Comparison of ENCODE assay signal across 11 cellular contexts in the genomic region with DNA sequence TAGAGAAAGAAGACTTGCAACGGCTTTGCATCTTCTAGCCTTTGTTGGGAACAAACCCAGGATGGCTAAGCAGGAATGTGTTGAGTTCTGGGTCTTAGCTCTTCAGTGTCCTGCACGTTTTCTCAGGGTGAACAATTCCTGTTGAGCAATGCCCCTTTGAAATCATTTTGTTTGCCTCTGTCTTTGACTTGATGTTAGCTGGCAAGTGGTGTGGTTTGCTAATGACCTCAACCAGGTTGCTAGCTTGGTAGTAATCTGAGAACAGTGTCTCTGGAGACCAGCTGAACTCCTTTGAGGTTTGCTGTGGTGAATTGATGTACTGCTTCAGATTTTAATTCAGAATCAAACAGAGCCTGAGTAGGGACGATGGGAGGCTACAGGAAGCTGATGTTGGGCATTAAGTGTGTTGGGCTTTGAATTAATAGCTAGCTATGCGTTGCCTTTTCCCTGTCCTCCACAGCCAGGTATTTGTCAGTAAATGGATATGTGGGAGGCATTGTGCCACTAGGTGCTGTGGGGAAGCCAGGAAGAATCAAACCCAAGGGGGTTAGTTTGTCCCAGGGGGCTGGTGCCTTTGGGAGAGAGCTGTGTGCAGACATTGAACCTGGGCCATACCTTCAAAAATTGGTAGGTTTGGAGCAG. TPM values are rescaled to one million over a fixed set of nuclear protein-coding genes. Genes with fewer than 3 reads are reported as not detected.
DNase-seq lines count a peak whose midpoint lies in the region; ATAC-seq, FAIRE-seq and TF ChIP-seq lines count a peak whose summit lies in the region.
"Had no signal": no experiment of that assay in that cellular context is flagged by ENCODE, and none has a peak within 500 bp of the region (broad histone marks: within the 10 kb centered on the region; RNA-seq: fewer than 3 reads in every experiment).

No MANE protein-coding gene starts in this region.

- H3K27ac Mint-ChIP-seq in astrocyte (ENCODE audit: unreplicated experiment), result no peak overlapping the region
- H3K27ac Mint-ChIP-seq in stimulated activated naive CD8-positive, alpha-beta T cell treated with anti-CD3 and anti-CD28 coated beads, Interleukin-15, amount 100 ng/mL, for 72 hours, result no peak overlapping the region
- H3K27ac Mint-ChIP-seq: naive thymus-derived CD8-positive, alpha-beta T cell had no signal

- H3K27me3 Mint-ChIP-seq in astrocyte (ENCODE audit: low read depth, unreplicated experiment), result peaks cover 8% of the 10 kb centered on the region
- peaks cover 27% of the 10 kb centered on the region for H3K27me3 Mint-ChIP-seq in stimulated activated naive CD8-positive, alpha-beta T cell treated with anti-CD3 and anti-CD28 coated beads, Interleukin-15, amount 100 ng/mL, for 72 hours

- H3K79me2 ChIP-seq in Loucy (ENCODE audit: insufficient read depth, low read length), result no peaks in the 10 kb centered on the region
- H3K79me2 ChIP-seq in astrocyte (ENCODE audit: insufficient read depth, low read length), result no peaks in the 10 kb centered on the region

- no peaks in the 10 kb centered on the region for H3F3A ChIP-seq in Loucy (ENCODE audit: low read depth)

- H2AFZ ChIP-seq in Loucy (ENCODE audit: low read length) (no peak overlapping the region), astrocyte (ENCODE audit: low read depth, low read length) (no peak overlapping the region)

- no peaks in the 10 kb centered on the region for H3K9me2 ChIP-seq in Loucy (replicated peaks; ENCODE audit: low read depth, low read length)

- peak; percentile 59 for DNase-seq in EL
- peak; percentile 81 for DNase-seq in astrocyte (ENCODE audit: low read depth)
- peak; percentile 90 for DNase-seq in myocyte (ENCODE audit: low read depth)
- no peak for DNase-seq in GM10248 (ENCODE audit: extremely low spot score)
- no peak for DNase-seq in stimulated activated naive CD8-positive, alpha-beta T cell treated with anti-CD3 and anti-CD28 coated beads, Interleukin-15, amount 100 ng/mL, for 72 hours
- DNase-seq: naive thymus-derived CD8-positive, alpha-beta T cell had no signal

- H3K4me1 ChIP-seq in Loucy (ENCODE audit: insufficient read depth, low read length, poor library complexity, severe bottlenecking), result peaks cover 14% of the 10 kb centered on the region
- peaks cover 3% of the 10 kb centered on the region for H3K4me1 ChIP-seq in astrocyte (ENCODE audit: insufficient read depth, low read length)

- no peak for FAIRE-seq in astrocyte (lab: Jason Lieb, UNC)
- FAIRE-seq: endothelial cell of umbilical vein had no signal

- CTCF ChIA-PET in GM10248 (lab: Yijun Ruan, JAX), result interaction anchor here (1.1 to 2.0 kb wide), 8 partner anchors 8 to 194 kb away, joined by 3 to 7 read pairs (median 3); no protein-coding TSS in a partner anchor

- no peak overlapping the region for H3K4me3 ChIP-seq in Loucy (ENCODE audit: low read length, poor library complexity, severe bottlenecking)
- H3K4me3 ChIP-seq in astrocyte (ENCODE audit: insufficient read depth, low read depth, low read length), result no peak overlapping the region

- H3K4me3 Mint-ChIP-seq in astrocyte (ENCODE audit: unreplicated experiment), result no peak overlapping the region
- H3K4me3 Mint-ChIP-seq in stimulated activated naive CD8-positive, alpha-beta T cell treated with anti-CD3 and anti-CD28 coated beads, Interleukin-15, amount 100 ng/mL, for 72 hours, result no peak overlapping the region
- H3K4me3 Mint-ChIP-seq: naive thymus-derived CD8-positive, alpha-beta T cell had no signal

- H3K27ac ChIP-seq in astrocyte (ENCODE audit: low read depth, low read length), result no peak overlapping the region
- H3K27ac ChIP-seq: KMS-11 had no signal

- H3K4me2 ChIP-seq in Loucy (ENCODE audit: low read depth, low read length, poor library complexity, severe bottlenecking) (peak overlapping the region; percentile 3), astrocyte (ENCODE audit: low read length) (peak overlapping the region; percentile 5)
- H3K4me2 ChIP-seq: KMS-11 had no signal

- H3K36me3 Mint-ChIP-seq in astrocyte (ENCODE audit: low read depth, unreplicated experiment), result no peaks in the 10 kb centered on the region
- H3K36me3 Mint-ChIP-seq: naive thymus-derived CD8-positive, alpha-beta T cell had no signal

- ATAC-seq in HG03342 (IDR thresholded peaks at IDR 0.05; ENCODE audit: unreplicated experiment) (no peak), HG02798 (IDR thresholded peaks at IDR 0.05; ENCODE audit: poor library complexity, unreplicated experiment) (no peak)
- no peak for ATAC-seq in stimulated activated naive CD8-positive, alpha-beta T cell treated with anti-CD3 and anti-CD28 coated beads, Interleukin-15, amount 100 ng/mL, for 72 hours
- ATAC-seq: naive thymus-derived CD8-positive, alpha-beta T cell had no signal

- H3K9ac ChIP-seq in Loucy (ENCODE audit: low read depth, low read length, poor library complexity, severe bottlenecking) (no peak overlapping the region), astrocyte (ENCODE audit: low read length) (no peak overlapping the region)
- H3K9ac ChIP-seq: KMS-11 had no signal

- H3K27me3 ChIP-seq in Loucy (ENCODE audit: insufficient read depth, low read length, poor library complexity, severe bottlenecking) (no peaks in the 10 kb centered on the region), astrocyte (ENCODE audit: insufficient read depth, low read length) (no peaks in the 10 kb centered on the region)

- no peak for TF ChIP-seq CTCF in Loucy (conservative IDR thresholded peaks at IDR 0.05; ENCODE audit: low read length)
- TF ChIP-seq CTCF in astrocyte (IDR thresholded peaks at IDR 0.05; ENCODE audit: insufficient read depth, low read depth, low read length), result no peak
- no peak for TF ChIP-seq CTCF in GM10248 (IDR thresholded peaks at IDR 0.05; ENCODE audit: control extremely low read depth, extremely low read depth, low read depth, missing control alignments)

- H4K20me1 ChIP-seq in Loucy (ENCODE audit: insufficient read depth, low read length, poor library complexity, severe bottlenecking) (no peaks in the 10 kb centered on the region), astrocyte (ENCODE audit: insufficient read depth, low read length) (no peaks in the 10 kb centered on the region)

- peaks cover 4% of the 10 kb centered on the region for H3K9me3 Mint-ChIP-seq in astrocyte (ENCODE audit: unreplicated experiment)
- H3K9me3 Mint-ChIP-seq in stimulated activated naive CD8-positive, alpha-beta T cell treated with anti-CD3 and anti-CD28 coated beads, Interleukin-15, amount 100 ng/mL, for 72 hours, result no peaks in the 10 kb centered on the region
- H3K9me3 Mint-ChIP-seq: naive thymus-derived CD8-positive, alpha-beta T cell had no signal

- H3K36me3 ChIP-seq in Loucy (ENCODE audit: insufficient read depth, low read length) (no peaks in the 10 kb centered on the region), astrocyte (ENCODE audit: insufficient read depth, low read length) (no peaks in the 10 kb centered on the region)

- POLR2A ChIA-PET in GM10248 (lab: Yijun Ruan, JAX), result interaction anchor here (0.6 kb wide), 1 partner anchor 228 kb away, joined by 3 read pairs; no protein-coding TSS in a partner anchor

- peaks cover 7% of the 10 kb centered on the region for H3K4me1 Mint-ChIP-seq in astrocyte (ENCODE audit: low read depth, unreplicated experiment)
- H3K4me1 Mint-ChIP-seq in stimulated activated naive CD8-positive, alpha-beta T cell treated with anti-CD3 and anti-CD28 coated beads, Interleukin-15, amount 100 ng/mL, for 72 hours, result peaks cover 8% of the 10 kb centered on the region
- H3K4me1 Mint-ChIP-seq: naive thymus-derived CD8-positive, alpha-beta T cell had no signal

- H3K9me3 ChIP-seq in Loucy (ENCODE audit: insufficient read depth, low read depth, low read length) (no peaks in the 10 kb centered on the region), astrocyte (ENCODE audit: insufficient read depth, low read depth, low read length) (no peaks in the 10 kb centered on the region)

RNA-seq across cellular contexts. Expression of a gene that starts 23.3 kb away (rescaled TPM):
- total RNA-seq in astrocyte, result 90.0 and 92.4 TPM in 2 replicates
- total RNA-seq in myocyte, result 90.9 and 99.3 TPM in 2 replicates
- polyA plus RNA-seq in myocyte (2012), result 57.7 TPM

RNA-seq across cellular contexts. Expression of a gene that starts 43.8 kb away (rescaled TPM):
- 57.8 and 83.8 TPM in 2 replicates for total RNA-seq in astrocyte
- total RNA-seq in myocyte, result 64.8 and 73.8 TPM in 2 replicates
- polyA plus RNA-seq in myocyte (2012), result 20.6 TPM

Comparison
In these comparisons a context has a peak if more than half of its experiments do, and no peak if none do; other contexts are left out.
1. DNase-seq: peak in EL (single experiment), astrocyte (single experiment) and myocyte (single experiment); none in GM10248 (single experiment) and stimulated activated naive CD8-positive, alpha-beta T cell treated with anti-CD3 and anti-CD28 coated beads, Interleukin-15, amount 100 ng/mL, for 72 hours (0 of 2).